1 cellular context compared by ENCODE assay signal in the genomic region with DNA sequence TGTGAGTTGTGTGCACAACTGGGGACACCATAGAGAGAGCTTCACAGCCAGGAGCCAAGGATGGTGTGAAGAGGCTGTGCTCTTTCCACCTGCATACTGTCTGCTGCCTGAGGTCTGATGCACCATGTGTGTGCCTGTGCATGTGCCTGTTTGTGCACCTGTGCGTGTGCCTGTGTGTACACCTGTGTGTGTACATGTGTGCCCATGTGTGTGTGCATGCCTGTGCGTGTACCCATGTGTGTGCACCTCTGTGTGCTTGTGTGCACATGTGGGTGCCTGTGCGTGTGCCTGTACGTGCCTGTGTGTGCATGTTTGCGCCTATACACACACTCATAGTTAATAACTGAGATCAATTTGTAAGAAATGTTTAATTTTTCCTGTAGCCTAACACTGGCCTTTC.
TF ChIP-seq lines count a peak whose summit lies in the region.

No MANE protein-coding gene starts in this region.

TF ChIP-seq in H1, 55 proteins besides CTCF, POLR2A, EP300 and RAD21:
- TF ChIP-seq CHD7 (IDR thresholded peaks at IDR 0.05; ENCODE audit: insufficient replicate concordance, low read length): no peak
- no peak for TF ChIP-seq TAF7 (optimal IDR thresholded peaks at IDR 0.05; ENCODE audit: borderline replicate concordance, low read depth, low read length)
- no peak for TF ChIP-seq YY1 (IDR thresholded peaks at IDR 0.05; ENCODE audit: low read depth, low read length)
- no peak for TF ChIP-seq JUN (IDR thresholded peaks at IDR 0.05; ENCODE audit: low read depth, low read length)
- TF ChIP-seq RBBP5 (IDR thresholded peaks at IDR 0.05; ENCODE audit: borderline replicate concordance, low read depth, low read length): no peak
- no peak for TF ChIP-seq SIRT6 (IDR thresholded peaks at IDR 0.05; ENCODE audit: low read length)
